In the genomic region with DNA sequence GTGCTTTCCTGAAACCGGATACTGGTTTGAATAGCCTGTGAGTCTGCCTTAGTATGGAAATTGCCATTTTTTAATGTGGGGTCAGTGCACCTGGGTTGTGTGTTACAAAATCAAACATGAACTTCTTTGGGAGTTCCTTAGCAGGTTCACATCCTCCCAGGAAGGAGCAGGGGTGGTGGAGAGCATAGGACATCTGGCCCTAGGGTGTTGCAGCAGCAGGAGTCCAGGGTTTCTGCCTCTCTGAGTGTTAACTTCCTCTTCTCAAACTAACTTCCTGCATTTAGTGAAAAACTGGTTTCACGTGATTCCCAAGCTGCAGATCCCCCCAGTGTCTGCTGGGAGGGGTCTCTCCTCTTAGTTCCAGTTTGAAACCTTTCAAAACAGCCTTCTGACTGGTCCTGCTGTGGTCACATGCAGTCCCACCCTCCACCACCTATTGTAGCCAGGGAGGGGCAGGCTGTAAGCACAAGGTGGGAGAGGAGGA, we compare ENCODE assay signal across 9 cellular contexts. TPM values are rescaled to one million over a fixed set of nuclear protein-coding genes. Genes with fewer than 3 reads are reported as not detected.
A peak's percentile ranks its signal among the peaks of the same experiment; 100 is the strongest.
DNase-seq lines count a peak whose midpoint lies in the region; ATAC-seq and TF ChIP-seq lines count a peak whose summit lies in the region.
"Had no signal": no experiment of that assay in that cellular context is flagged by ENCODE, and none has a peak within 500 bp of the region (broad histone marks: within the 10 kb centered on the region; RNA-seq: fewer than 3 reads in every experiment).

No MANE protein-coding gene starts in this region.

- H3K27ac Mint-ChIP-seq in activated naive CD8-positive, alpha-beta T cell treated with anti-CD3 and anti-CD28 coated beads, Interleukin-2, amount 10 ng/mL, durations not matched to agents 7 days and 5 days, result peak overlapping the region; percentile 94
- H3K27ac Mint-ChIP-seq in neural crest cell (ENCODE audit: unreplicated experiment), result peak overlapping the region; percentile 94

- POLR2A ChIA-PET in activated naive CD8-positive, alpha-beta T cell treated with anti-CD3 and anti-CD28 coated beads, Interleukin-2, amount 10 ng/mL, durations not matched to agents 7 days and 5 days (lab: Charles Lee), result interaction anchor here (0.9 kb wide), 1 partner anchor 792 kb away, joined by 3 read pairs; no protein-coding TSS in a partner anchor

- DNase-seq in HL-60 (ENCODE audit: low read depth in 1 of 2, low spot score in 1 of 2) (peak; percentile 93 to 95), neural crest cell (ENCODE audit: low read depth, low spot score) (no peak)
- DNase-seq in activated naive CD8-positive, alpha-beta T cell treated with anti-CD3 and anti-CD28 coated beads, Interleukin-2, amount 10 ng/mL, durations not matched to agents 7 days and 5 days, result no peak
- DNase-seq in stimulated activated CD4-positive, alpha-beta T cell treated with anti-CD3 and anti-CD28 coated beads, Interleukin-2, amount 100 ng/mL, for 24 hours, result no peak
- no peak for DNase-seq in activated CD4-positive, CD25-positive, alpha-beta regulatory T cell (lab: John Stamatoyannopoulos, UW)

- peak overlapping the region; percentile 70 for H3K4me3 Mint-ChIP-seq in activated naive CD8-positive, alpha-beta T cell treated with anti-CD3 and anti-CD28 coated beads, Interleukin-2, amount 10 ng/mL, durations not matched to agents 7 days and 5 days
- H3K4me3 Mint-ChIP-seq in neural crest cell, result no peak overlapping the region

- H3K27me3 Mint-ChIP-seq in activated naive CD8-positive, alpha-beta T cell treated with anti-CD3 and anti-CD28 coated beads, Interleukin-2, amount 10 ng/mL, durations not matched to agents 7 days and 5 days, result no peaks in the 10 kb centered on the region
- no peaks in the 10 kb centered on the region for H3K27me3 Mint-ChIP-seq in neural crest cell (ENCODE audit: low read depth)

- TF ChIP-seq POLR2A in GM15510 (IDR thresholded peaks at IDR 0.05; ENCODE audit: borderline replicate concordance, extremely low read depth, insufficient read length), result peak; percentile 19

- ATAC-seq in activated naive CD8-positive, alpha-beta T cell treated with anti-CD3 and anti-CD28 coated beads, Interleukin-2, amount 10 ng/mL, durations not matched to agents 7 days and 5 days (ENCODE audit: low read depth), result no peak
- no peak for ATAC-seq in HG03442 (IDR thresholded peaks at IDR 0.05; ENCODE audit: unreplicated experiment)
- ATAC-seq in HG03135 (IDR thresholded peaks at IDR 0.05; ENCODE audit: unreplicated experiment), result no peak
- ATAC-seq: HCT116 had no signal

- no peak for TF ChIP-seq CTCF in HL-60 (IDR thresholded peaks at IDR 0.05; ENCODE audit: insufficient read depth, low read length)
- no peak for TF ChIP-seq CTCF in neural crest cell (conservative IDR thresholded peaks at IDR 0.05)

- H3K4me3 ChIP-seq in HL-60 (replicated peaks; ENCODE audit: insufficient read depth, low read length), result no peak overlapping the region

- H3K27me3 ChIP-seq in HL-60 (ENCODE audit: insufficient read depth, poor library complexity, severe bottlenecking), result no peaks in the 10 kb centered on the region

- peak overlapping the region; percentile 99 for H3K27ac ChIP-seq in HL-60 (replicated peaks)

- H3K36me3 Mint-ChIP-seq in activated naive CD8-positive, alpha-beta T cell treated with anti-CD3 and anti-CD28 coated beads, Interleukin-2, amount 10 ng/mL, durations not matched to agents 7 days and 5 days, result peaks cover 32% of the 10 kb centered on the region
- peaks cover 9% of the 10 kb centered on the region for H3K36me3 Mint-ChIP-seq in neural crest cell (ENCODE audit: low read depth)

- H3K4me1 Mint-ChIP-seq in activated naive CD8-positive, alpha-beta T cell treated with anti-CD3 and anti-CD28 coated beads, Interleukin-2, amount 10 ng/mL, durations not matched to agents 7 days and 5 days, result peaks cover 56% of the 10 kb centered on the region
- H3K4me1 Mint-ChIP-seq in neural crest cell, result peaks cover 37% of the 10 kb centered on the region

- H3K9me3 Mint-ChIP-seq in activated naive CD8-positive, alpha-beta T cell treated with anti-CD3 and anti-CD28 coated beads, Interleukin-2, amount 10 ng/mL, durations not matched to agents 7 days and 5 days, result peaks cover 2% of the 10 kb centered on the region
- H3K9me3 Mint-ChIP-seq in neural crest cell, result peaks cover 3% of the 10 kb centered on the region

RNA-seq across cellular contexts. Expression of a gene that starts 7.2 kb away (rescaled TPM):
- 100 to 1,000 TPM; 101 to 103 TPM for total RNA-seq in activated naive CD8-positive, alpha-beta T cell treated with anti-CD3 and anti-CD28 coated beads, Interleukin-2, amount 10 ng/mL, durations not matched to agents 7 days and 5 days
- 53.2 and 55.2 TPM in 2 replicates for total RNA-seq in neural crest cell

Comparison
In these comparisons a context has a peak if more than half of its experiments do, and no peak if none do; other contexts are left out.
1. DNase-seq: peak in HL-60 (2 of 2); none in activated naive CD8-positive, alpha-beta T cell treated with anti-CD3 and anti-CD28 coated beads, Interleukin-2, amount 10 ng/mL, durations not matched to agents 7 days and 5 days (single experiment), neural crest cell (single experiment), stimulated activated CD4-positive, alpha-beta T cell treated with anti-CD3 and anti-CD28 coated beads, Interleukin-2, amount 100 ng/mL, for 24 hours (0 of 2) and activated CD4-positive, CD25-positive, alpha-beta regulatory T cell (0 of 4).